ENCODE assay signal across 14 cellular contexts in genomic region chr22:25492950-25493790, GRCh38.
DNase-seq lines count a peak whose midpoint lies in the region; ATAC-seq and TF ChIP-seq lines count a peak whose summit lies in the region.
"Had no signal": no experiment of that assay in that cellular context is flagged by ENCODE, and none has a peak within 500 bp of the region (broad histone marks: within the 10 kb centered on the region; RNA-seq: fewer than 3 reads in every experiment).

No MANE protein-coding gene starts in this region.

- TF ChIP-seq CTCF in H9 (conservative IDR thresholded peaks at IDR 0.05) (no peak), brain (conservative IDR thresholded peaks at IDR 0.05) (no peak)

- H3K27ac ChIP-seq in H9 (ENCODE audit: insufficient read length, low read depth, low read length), result no peak overlapping the region
- H3K27ac ChIP-seq: BLaER1 treated with 17β-estradiol and CSF1 and Interleukin-3, amounts not matched to agents 10 nM and 100 nM; cardiac muscle cell had no signal

- H3K27ac Mint-ChIP-seq in H9 (peak overlapping the region in 2 of 3 experiments; percentile 40 to 61; a peak in 2 of 7 replicates), brain (peak overlapping the region; percentile 79 to 92 (median 86))
- H3K27ac Mint-ChIP-seq: activated CD4-positive, alpha-beta memory T cell treated with anti-CD3 and anti-CD28 coated beads for 36 hours had no signal

- H3K9me3 Mint-ChIP-seq in H9, result no peaks in the 10 kb centered on the region
- H3K9me3 Mint-ChIP-seq in brain, result peaks cover 0 to 9% (median 5%) of the 10 kb centered on the region in 5 experiments

- no peak overlapping the region for H2BK15ac ChIP-seq in H9 (ENCODE audit: low read depth, low read length)

- H3K9ac ChIP-seq in H9 (ENCODE audit: extremely low read depth, insufficient read length, low read length), result no peak overlapping the region
- H3K9ac ChIP-seq: BLaER1 treated with 17β-estradiol and CSF1 and Interleukin-3, amounts not matched to agents 10 nM and 100 nM had no signal

- no peak overlapping the region for H2BK20ac ChIP-seq in H9 (ENCODE audit: low read depth, low read length, poor library complexity, severe bottlenecking)

- H3T11ph ChIP-seq in H9 (ENCODE audit: low read length), result no peak overlapping the region

- no peak for DNase-seq in H9
- peak; percentile 98 to 100 for DNase-seq in NCI-H524 (lab: John Stamatoyannopoulos, UW)
- DNase-seq in occipital lobe (lab: John Stamatoyannopoulos, UW), result peak; percentile 26
- no peak for DNase-seq in left lobe of liver (ENCODE audit: low spot score)
- no peak for DNase-seq in NCI-H128 (lab: John Stamatoyannopoulos, UW; ENCODE audit: unreplicated experiment)
- no peak for DNase-seq in NCI-H1048 (lab: John Stamatoyannopoulos, UW)
- DNase-seq: activated CD4-positive, alpha-beta memory T cell treated with anti-CD3 and anti-CD28 coated beads for 36 hours; activated effector memory CD4-positive, alpha-beta T cell treated with anti-CD3 and anti-CD28 coated beads, Interleukin-2, amount 50 U/mL, for 16 hours; MM.1S; T-helper 2 cell had no signal

- no peaks in the 10 kb centered on the region for H3K27me3 ChIP-seq in H9 (ENCODE audit: insufficient read depth, low read length)
- H3K27me3 ChIP-seq: BLaER1 treated with 17β-estradiol and CSF1 and Interleukin-3, amounts not matched to agents 10 nM and 100 nM; cardiac muscle cell had no signal

- no peaks in the 10 kb centered on the region for H3K23me2 ChIP-seq in H9 (ENCODE audit: insufficient read length, low read depth, low read length, poor library complexity, severe bottlenecking)

- no peak overlapping the region for H2AFZ ChIP-seq in H9 (ENCODE audit: low read length)

- no peak overlapping the region for H3K14ac ChIP-seq in H9 (ENCODE audit: insufficient read depth, low read length)

- no peak overlapping the region for H2BK12ac ChIP-seq in H9 (ENCODE audit: insufficient read length, low read depth, low read length)

- H3K4me1 ChIP-seq in H9 (ENCODE audit: insufficient read depth, low read length), result no peaks in the 10 kb centered on the region

- no peaks in the 10 kb centered on the region for H3K79me1 ChIP-seq in H9 (ENCODE audit: insufficient read depth, low read depth, low read length, poor library complexity, severe bottlenecking)

- H4K5ac ChIP-seq in H9 (ENCODE audit: insufficient read length, low read depth, low read length), result no peak overlapping the region

- H3K36me3 Mint-ChIP-seq in H9 (ENCODE audit: insufficient read depth in 1 of 3, low read depth in 3 of 3), result peaks cover 0 to 19% (median 4%) of the 10 kb centered on the region in 3 experiments; a peak in 3 of 7 replicates
- peaks cover 87% of the 10 kb centered on the region for H3K36me3 Mint-ChIP-seq in brain

- no peak overlapping the region for H3K4me2 ChIP-seq in H9 (ENCODE audit: insufficient read depth, insufficient read length, low read length)

- H4K8ac ChIP-seq in H9 (replicated peaks; ENCODE audit: insufficient read length, low read depth, low read length), result no peak overlapping the region

- no peak overlapping the region for H2BK120ac ChIP-seq in H9 (ENCODE audit: low read depth, low read length, poor library complexity, severe bottlenecking)

- H3K23ac ChIP-seq in H9 (ENCODE audit: insufficient read length, low read depth, low read length), result no peak overlapping the region

- no peak overlapping the region for H3K56ac ChIP-seq in H9 (ENCODE audit: insufficient read length, low read depth, low read length)

- no peaks in the 10 kb centered on the region for H3K9me3 ChIP-seq in H9 (ENCODE audit: control insufficient read depth, low read depth, low read length)

- H3K27me3 Mint-ChIP-seq in H9 (ENCODE audit: low read depth), result no peaks in the 10 kb centered on the region; the same call in 1 of the 2 replicates
- H3K27me3 Mint-ChIP-seq in brain, result no peaks in the 10 kb centered on the region
- H3K27me3 Mint-ChIP-seq: activated CD4-positive, alpha-beta memory T cell treated with anti-CD3 and anti-CD28 coated beads for 36 hours had no signal

- H3K4me1 Mint-ChIP-seq in H9 (peaks cover 17 to 18% of the 10 kb centered on the region in 2 experiments), brain (peaks cover 67% of the 10 kb centered on the region)

- H2BK5ac ChIP-seq in H9 (ENCODE audit: insufficient read length, low read length), result no peak overlapping the region

- H3K4me3 Mint-ChIP-seq in H9, result no peak overlapping the region
- H3K4me3 Mint-ChIP-seq in brain, result peak overlapping the region; percentile 3 to 67 (median 23)
- H3K4me3 Mint-ChIP-seq: activated CD4-positive, alpha-beta memory T cell treated with anti-CD3 and anti-CD28 coated beads for 36 hours had no signal

- H2AK5ac ChIP-seq in H9 (ENCODE audit: insufficient read length, low read length), result no peak overlapping the region

- no peak for ATAC-seq in left lobe of liver
- ATAC-seq in GM18858 (IDR thresholded peaks at IDR 0.05; ENCODE audit: unreplicated experiment), result no peak

- H3K4ac ChIP-seq in H9 (ENCODE audit: low read depth, low read length), result no peak overlapping the region

- H3K79me2 ChIP-seq in H9 (ENCODE audit: insufficient read depth, low read length), result no peaks in the 10 kb centered on the region

- H4K20me1 ChIP-seq in H9 (ENCODE audit: control insufficient read depth, insufficient read depth, insufficient read length), result no peaks in the 10 kb centered on the region
- H4K20me1 ChIP-seq: BLaER1 treated with 17β-estradiol and CSF1 and Interleukin-3, amounts not matched to agents 10 nM and 100 nM had no signal

- no peak overlapping the region for H3K18ac ChIP-seq in H9 (ENCODE audit: insufficient read length, low read depth, low read length)

- H4K91ac ChIP-seq in H9 (ENCODE audit: insufficient read length, low read depth, low read length), result no peak overlapping the region

- WGBS in H9 (ENCODE audit: extremely low coverage, insufficient read length, low lambda C conversion rate), result no CpG with 5 or more reads among the region's 16 CpGs

Comparison
In these comparisons a context has a peak if more than half of its experiments do, and no peak if none do; other contexts are left out.
1. DNase-seq: peak in NCI-H524 (2 of 2) and occipital lobe (single experiment); none in H9 (single experiment), left lobe of liver (single experiment), NCI-H128 (single experiment) and NCI-H1048 (single experiment).
2. H3K4me3 Mint-ChIP-seq: peak in brain (5 of 5); none in H9 (0 of 2).